Comparison of ENCODE assay signal across 22 cellular contexts in the genomic region with DNA sequence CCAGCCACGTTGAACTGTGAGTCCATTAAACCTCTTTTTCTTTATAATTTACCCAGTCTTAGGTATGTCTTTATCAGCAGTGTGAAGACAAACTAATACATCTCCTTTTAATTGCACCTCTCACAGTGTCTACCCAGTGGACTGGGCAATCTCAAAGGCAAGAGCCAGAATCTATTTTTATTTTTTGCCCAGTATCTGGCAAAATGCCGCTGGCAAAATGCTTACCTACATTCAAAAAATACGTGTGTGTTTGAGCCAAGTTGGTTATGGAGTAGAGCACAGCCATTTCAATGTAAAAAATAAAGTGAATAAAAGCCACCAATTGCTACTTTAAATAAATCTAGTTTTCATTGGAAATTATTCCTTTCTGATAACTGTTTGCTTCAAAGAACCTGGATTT.
"Had no signal": no experiment of that assay in that cellular context is flagged by ENCODE, and none has a peak within 500 bp of the region (broad histone marks: within the 10 kb centered on the region; RNA-seq: fewer than 3 reads in every experiment).

No MANE protein-coding gene starts in this region.

- H3K27me3 ChIP-seq: colonic mucosa, esophagus squamous epithelium, gastrocnemius medialis, heart right ventricle, left lung had no signal

- H3K9me3 ChIP-seq: colonic mucosa, esophagus squamous epithelium, gastrocnemius medialis, left lung, lower lobe of right lung, mucosa of descending colon had no signal

- H3K4me3 ChIP-seq: colonic mucosa, esophagus squamous epithelium, gastrocnemius medialis, heart right ventricle, left lung, lower lobe of right lung, mucosa of descending colon had no signal

- H3K27ac ChIP-seq: colonic mucosa, epithelial cell of prostate, esophagus squamous epithelium, gastrocnemius medialis, heart right ventricle, left lung, lower lobe of right lung had no signal

- H3K4me1 ChIP-seq: colonic mucosa, esophagus squamous epithelium, gastrocnemius medialis, heart right ventricle, left lung, lower lobe of right lung had no signal

- DNase-seq: colonic mucosa; cortex of kidney; effector CD8-positive, alpha-beta T cell; effector memory CD8-positive, alpha-beta T cell; endodermal cell; erythroblast; esophagus squamous epithelium; foreskin fibroblast; foreskin melanocyte; gastrocnemius medialis; glutamatergic neuron; heart right ventricle; hippocampal formation; left cardiac atrium; left lung; left ventricle myocardium superior; lower lobe of right lung; mesenchymal stem cell; mucosa of descending colon; naive B cell had no signal

- H3K36me3 ChIP-seq: colonic mucosa, esophagus squamous epithelium, gastrocnemius medialis, heart right ventricle, left lung, lower lobe of right lung had no signal

- ATAC-seq: effector memory CD8-positive, alpha-beta T cell; esophagus mucosa; gastrocnemius medialis; heart right ventricle; left cardiac atrium; left lung; left ventricle myocardium superior; lower lobe of right lung; mucosa of descending colon had no signal
